1 cellular context compared by ENCODE assay signal in the genomic region with DNA sequence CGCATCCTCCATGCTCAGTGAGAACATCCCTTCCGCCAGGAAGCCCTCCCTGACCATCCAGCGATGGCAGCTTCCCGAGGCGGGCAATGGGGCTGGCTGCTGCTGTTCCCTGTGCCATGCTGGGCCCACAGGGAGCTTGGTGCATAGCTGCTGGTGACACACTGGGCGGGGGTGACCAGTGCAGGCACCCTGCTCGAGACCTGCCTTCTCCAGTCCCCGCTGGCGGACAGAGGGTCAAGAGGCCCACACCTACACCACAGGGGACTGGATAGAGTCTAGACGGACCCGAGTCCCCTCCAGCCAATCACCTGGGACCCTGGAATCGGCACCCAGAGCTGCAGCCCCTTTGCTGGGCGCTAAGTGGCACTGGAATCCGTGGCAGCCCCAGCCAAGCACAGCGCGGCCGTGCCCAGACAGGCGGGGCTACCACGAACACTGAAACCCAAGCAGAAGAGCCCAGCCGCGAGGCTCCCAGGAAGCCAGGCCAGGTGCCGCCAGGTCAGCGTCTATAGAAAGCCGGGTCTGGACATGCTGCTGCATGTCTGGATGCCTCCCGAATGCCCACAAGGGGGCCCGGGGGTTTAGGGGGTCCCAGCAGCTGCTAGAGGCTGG.
TF ChIP-seq lines count a peak whose summit lies in the region.

No MANE protein-coding gene starts in this region.

TF ChIP-seq in K562, 482 proteins besides CTCF, POLR2A, EP300 and RAD21:
- TF ChIP-seq SRSF7 (optimal IDR thresholded peaks at IDR 0.05; ENCODE audit: low read depth, low read length) (no peak), CC2D1A (IDR thresholded peaks at IDR 0.05) (no peak), NEUROD1 (IDR thresholded peaks at IDR 0.05; ENCODE audit: borderline replicate concordance, low read depth, low read length, partially characterized antibody) (no peak), ZNF778 (CRISPR knock-in tag; IDR thresholded peaks at IDR 0.05) (no peak), ZFP36 (IDR thresholded peaks at IDR 0.05; ENCODE audit: low read depth, low read length, partially characterized antibody) (peak; percentile 40), POLR2G (IDR thresholded peaks at IDR 0.05; ENCODE audit: low read depth, low read length) (peak; percentile 51)
- TF ChIP-seq, protein P1, sequence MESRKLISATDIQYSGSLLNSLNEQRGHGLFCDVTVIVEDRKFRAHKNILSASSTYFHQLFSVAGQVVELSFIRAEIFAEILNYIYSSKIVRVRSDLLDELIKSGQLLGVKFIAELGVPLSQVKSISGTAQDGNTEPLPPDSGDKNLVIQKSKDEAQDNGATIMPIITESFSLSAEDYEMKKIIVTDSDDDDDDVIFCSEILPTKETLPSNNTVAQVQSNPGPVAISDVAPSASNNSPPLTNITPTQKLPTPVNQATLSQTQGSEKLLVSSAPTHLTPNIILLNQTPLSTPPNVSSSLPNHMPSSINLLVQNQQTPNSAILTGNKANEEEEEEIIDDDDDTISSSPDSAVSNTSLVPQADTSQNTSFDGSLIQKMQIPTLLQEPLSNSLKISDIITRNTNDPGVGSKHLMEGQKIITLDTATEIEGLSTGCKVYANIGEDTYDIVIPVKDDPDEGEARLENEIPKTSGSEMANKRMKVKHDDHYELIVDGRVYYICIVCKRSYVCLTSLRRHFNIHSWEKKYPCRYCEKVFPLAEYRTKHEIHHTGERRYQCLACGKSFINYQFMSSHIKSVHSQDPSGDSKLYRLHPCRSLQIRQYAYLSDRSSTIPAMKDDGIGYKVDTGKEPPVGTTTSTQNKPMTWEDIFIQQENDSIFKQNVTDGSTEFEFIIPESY (CRISPR knock-in tag; IDR thresholded peaks at IDR 0.05): peak; percentile 75
- TF ChIP-seq, protein P2, sequence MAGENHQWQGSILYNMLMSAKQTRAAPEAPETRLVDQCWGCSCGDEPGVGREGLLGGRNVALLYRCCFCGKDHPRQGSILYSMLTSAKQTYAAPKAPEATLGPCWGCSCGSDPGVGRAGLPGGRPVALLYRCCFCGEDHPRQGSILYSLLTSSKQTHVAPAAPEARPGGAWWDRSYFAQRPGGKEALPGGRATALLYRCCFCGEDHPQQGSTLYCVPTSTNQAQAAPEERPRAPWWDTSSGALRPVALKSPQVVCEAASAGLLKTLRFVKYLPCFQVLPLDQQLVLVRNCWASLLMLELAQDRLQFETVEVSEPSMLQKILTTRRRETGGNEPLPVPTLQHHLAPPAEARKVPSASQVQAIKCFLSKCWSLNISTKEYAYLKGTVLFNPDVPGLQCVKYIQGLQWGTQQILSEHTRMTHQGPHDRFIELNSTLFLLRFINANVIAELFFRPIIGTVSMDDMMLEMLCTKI (IDR thresholded peaks at IDR 0.05; ENCODE audit: partially characterized antibody): no peak
TF ChIP-seq in K562: peak in this region for 3.
